Comparison of ENCODE assay signal across 10 cellular contexts in genomic region chr10:31426425-31426824, GRCh38.
DNase-seq lines count a peak whose midpoint lies in the region; ATAC-seq and TF ChIP-seq lines count a peak whose summit lies in the region.
"Had no signal": no experiment of that assay in that cellular context is flagged by ENCODE, and none has a peak within 500 bp of the region (broad histone marks: within the 10 kb centered on the region; RNA-seq: fewer than 3 reads in every experiment).

No MANE protein-coding gene starts in this region.

- TF ChIP-seq POLR2A in esophagus squamous epithelium (IDR thresholded peaks at IDR 0.05) = no peak

- ATAC-seq in GM18511 (IDR thresholded peaks at IDR 0.05; ENCODE audit: unreplicated experiment) (no peak), HG03439 (IDR thresholded peaks at IDR 0.05; ENCODE audit: unreplicated experiment) (no peak), HG03354 (IDR thresholded peaks at IDR 0.05; ENCODE audit: poor library complexity, severe bottlenecking, unreplicated experiment) (no peak)
- ATAC-seq: natural killer cell treated with Interleukin-12 subunit alpha and Interleukin-12 subunit beta and Interleukin-15 and Interleukin-18, amount 100 ng/mL, for 72 hours had no signal

- H3K4me3 ChIP-seq in esophagus squamous epithelium (no peak overlapping the region), parathyroid adenoma (ENCODE audit: low read depth, low read length) (no peak overlapping the region)

- peak; percentile 36 for DNase-seq in DMS 273 treated with DMSO at 0.1 percent for 48 hours (lab: John Stamatoyannopoulos, UW)
- peak; percentile 47 for DNase-seq in NCI-H82 (lab: John Stamatoyannopoulos, UW)
- DNase-seq in esophagus squamous epithelium (lab: John Stamatoyannopoulos, UW) = no peak
- DNase-seq in NK-92 treated with Interleukin-12 subunit alpha and Interleukin-12 subunit beta, amount 100 ng/mL, for 24 hours (lab: John Stamatoyannopoulos, UW) = no peak
- DNase-seq: SHP77 treated with DMSO at 0.1 percent for 48 hours had no signal

- H3K4me1 ChIP-seq in esophagus squamous epithelium = peaks cover 0 to 10% (median 0%) of the 10 kb centered on the region in 3 donors
- H3K4me1 ChIP-seq in parathyroid adenoma = no peaks in the 10 kb centered on the region

- H3K79me2 ChIP-seq in parathyroid adenoma = no peaks in the 10 kb centered on the region

- intact Hi-C loops in esophagus squamous epithelium (cut with DNase I) = no loop called here

- H3K27me3 ChIP-seq in esophagus squamous epithelium (no peaks in the 10 kb centered on the region), parathyroid adenoma (ENCODE audit: control insufficient read depth, insufficient read depth, low read length) (no peaks in the 10 kb centered on the region)

- TF ChIP-seq CTCF in esophagus squamous epithelium (IDR thresholded peaks at IDR 0.05) (no peak), parathyroid adenoma (IDR thresholded peaks at IDR 0.05) (no peak)

- H3K9ac ChIP-seq in parathyroid adenoma = no peak overlapping the region

- no peak overlapping the region for H2AFZ ChIP-seq in parathyroid adenoma

- no peaks in the 10 kb centered on the region for H3K36me3 ChIP-seq in esophagus squamous epithelium
- H3K36me3 ChIP-seq in parathyroid adenoma (ENCODE audit: control insufficient read depth, insufficient read depth, low read length) = no peaks in the 10 kb centered on the region

- H3K9me3 ChIP-seq in esophagus squamous epithelium (no peaks in the 10 kb centered on the region), parathyroid adenoma (ENCODE audit: control insufficient read depth, low read length) (no peaks in the 10 kb centered on the region)

- no peak overlapping the region for H3K4me2 ChIP-seq in parathyroid adenoma (ENCODE audit: low read length)

- H3K27ac ChIP-seq in esophagus squamous epithelium (peak overlapping the region in 3 of 4 donors; percentile 27 to 72 (median 59)), parathyroid adenoma (peak overlapping the region; percentile 53)

- WGBS in esophagus squamous epithelium, 2 donors = 47 to 53% methylated on average over 2 of the region's 2 CpGs

Comparison
In these comparisons a context has a peak if more than half of its experiments do, and no peak if none do; other contexts are left out.
1. DNase-seq: peak in DMS 273 treated with DMSO at 0.1 percent for 48 hours (single experiment) and NCI-H82 (single experiment); none in esophagus squamous epithelium (single experiment) and NK-92 treated with Interleukin-12 subunit alpha and Interleukin-12 subunit beta, amount 100 ng/mL, for 24 hours (single experiment).